ENCODE assay signal across 1 cellular context in the genomic region with DNA sequence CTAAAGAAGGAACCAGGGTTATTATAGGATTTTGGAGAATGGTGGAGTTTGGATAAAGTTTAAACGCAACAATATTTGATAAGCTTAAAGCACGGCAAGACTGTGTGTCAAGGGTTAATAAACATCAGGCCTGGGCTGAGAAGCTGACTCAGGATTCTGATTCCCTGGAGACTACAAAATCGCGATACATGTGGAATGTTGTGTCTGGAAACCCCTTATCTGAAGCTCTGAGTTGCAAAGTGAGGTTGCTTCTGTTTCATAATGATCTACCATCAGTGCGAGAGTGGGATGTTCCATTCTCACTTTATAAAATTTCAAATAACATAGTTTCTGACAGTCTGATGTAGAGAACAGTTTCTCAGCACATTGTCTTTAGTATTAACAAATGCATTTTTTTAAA.
TF ChIP-seq lines count a peak whose summit lies in the region.

No MANE protein-coding gene starts in this region.

TF ChIP-seq in WTC11, 78 proteins besides CTCF, POLR2A, EP300 and RAD21 (continued from another document):
- TF ChIP-seq, protein P1, sequence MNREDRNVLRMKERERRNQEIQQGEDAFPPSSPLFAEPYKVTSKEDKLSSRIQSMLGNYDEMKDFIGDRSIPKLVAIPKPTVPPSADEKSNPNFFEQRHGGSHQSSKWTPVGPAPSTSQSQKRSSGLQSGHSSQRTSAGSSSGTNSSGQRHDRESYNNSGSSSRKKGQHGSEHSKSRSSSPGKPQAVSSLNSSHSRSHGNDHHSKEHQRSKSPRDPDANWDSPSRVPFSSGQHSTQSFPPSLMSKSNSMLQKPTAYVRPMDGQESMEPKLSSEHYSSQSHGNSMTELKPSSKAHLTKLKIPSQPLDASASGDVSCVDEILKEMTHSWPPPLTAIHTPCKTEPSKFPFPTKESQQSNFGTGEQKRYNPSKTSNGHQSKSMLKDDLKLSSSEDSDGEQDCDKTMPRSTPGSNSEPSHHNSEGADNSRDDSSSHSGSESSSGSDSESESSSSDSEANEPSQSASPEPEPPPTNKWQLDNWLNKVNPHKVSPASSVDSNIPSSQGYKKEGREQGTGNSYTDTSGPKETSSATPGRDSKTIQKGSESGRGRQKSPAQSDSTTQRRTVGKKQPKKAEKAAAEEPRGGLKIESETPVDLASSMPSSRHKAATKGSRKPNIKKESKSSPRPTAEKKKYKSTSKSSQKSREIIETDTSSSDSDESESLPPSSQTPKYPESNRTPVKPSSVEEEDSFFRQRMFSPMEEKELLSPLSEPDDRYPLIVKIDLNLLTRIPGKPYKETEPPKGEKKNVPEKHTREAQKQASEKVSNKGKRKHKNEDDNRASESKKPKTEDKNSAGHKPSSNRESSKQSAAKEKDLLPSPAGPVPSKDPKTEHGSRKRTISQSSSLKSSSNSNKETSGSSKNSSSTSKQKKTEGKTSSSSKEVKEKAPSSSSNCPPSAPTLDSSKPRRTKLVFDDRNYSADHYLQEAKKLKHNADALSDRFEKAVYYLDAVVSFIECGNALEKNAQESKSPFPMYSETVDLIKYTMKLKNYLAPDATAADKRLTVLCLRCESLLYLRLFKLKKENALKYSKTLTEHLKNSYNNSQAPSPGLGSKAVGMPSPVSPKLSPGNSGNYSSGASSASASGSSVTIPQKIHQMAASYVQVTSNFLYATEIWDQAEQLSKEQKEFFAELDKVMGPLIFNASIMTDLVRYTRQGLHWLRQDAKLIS (CRISPR knock-in tag; IDR thresholded peaks at IDR 0.05; ENCODE audit: borderline replicate concordance): no peak
- TF ChIP-seq, protein P2, sequence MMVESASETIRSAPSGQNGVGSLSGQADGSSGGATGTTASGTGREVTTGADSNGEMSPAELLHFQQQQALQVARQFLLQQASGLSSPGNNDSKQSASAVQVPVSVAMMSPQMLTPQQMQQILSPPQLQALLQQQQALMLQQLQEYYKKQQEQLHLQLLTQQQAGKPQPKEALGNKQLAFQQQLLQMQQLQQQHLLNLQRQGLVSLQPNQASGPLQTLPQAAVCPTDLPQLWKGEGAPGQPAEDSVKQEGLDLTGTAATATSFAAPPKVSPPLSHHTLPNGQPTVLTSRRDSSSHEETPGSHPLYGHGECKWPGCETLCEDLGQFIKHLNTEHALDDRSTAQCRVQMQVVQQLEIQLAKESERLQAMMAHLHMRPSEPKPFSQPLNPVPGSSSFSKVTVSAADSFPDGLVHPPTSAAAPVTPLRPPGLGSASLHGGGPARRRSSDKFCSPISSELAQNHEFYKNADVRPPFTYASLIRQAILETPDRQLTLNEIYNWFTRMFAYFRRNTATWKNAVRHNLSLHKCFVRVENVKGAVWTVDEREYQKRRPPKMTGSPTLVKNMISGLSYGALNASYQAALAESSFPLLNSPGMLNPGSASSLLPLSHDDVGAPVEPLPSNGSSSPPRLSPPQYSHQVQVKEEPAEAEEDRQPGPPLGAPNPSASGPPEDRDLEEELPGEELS (CRISPR knock-in tag; IDR thresholded peaks at IDR 0.05): no peak
- TF ChIP-seq FOXJ3 (CRISPR knock-in tag; IDR thresholded peaks at IDR 0.05; ENCODE audit: borderline replicate concordance): no peak
- no peak for TF ChIP-seq RORB (CRISPR knock-in tag; IDR thresholded peaks at IDR 0.05)
- TF ChIP-seq ZNF138 (CRISPR knock-in tag; conservative IDR thresholded peaks at IDR 0.05): no peak
- TF ChIP-seq SOX15 (CRISPR knock-in tag; IDR thresholded peaks at IDR 0.05): no peak
- no peak for TF ChIP-seq ZNF121 (CRISPR knock-in tag; IDR thresholded peaks at IDR 0.05)
- TF ChIP-seq SP1 (CRISPR knock-in tag; conservative IDR thresholded peaks at IDR 0.05): no peak
- TF ChIP-seq, protein P3, sequence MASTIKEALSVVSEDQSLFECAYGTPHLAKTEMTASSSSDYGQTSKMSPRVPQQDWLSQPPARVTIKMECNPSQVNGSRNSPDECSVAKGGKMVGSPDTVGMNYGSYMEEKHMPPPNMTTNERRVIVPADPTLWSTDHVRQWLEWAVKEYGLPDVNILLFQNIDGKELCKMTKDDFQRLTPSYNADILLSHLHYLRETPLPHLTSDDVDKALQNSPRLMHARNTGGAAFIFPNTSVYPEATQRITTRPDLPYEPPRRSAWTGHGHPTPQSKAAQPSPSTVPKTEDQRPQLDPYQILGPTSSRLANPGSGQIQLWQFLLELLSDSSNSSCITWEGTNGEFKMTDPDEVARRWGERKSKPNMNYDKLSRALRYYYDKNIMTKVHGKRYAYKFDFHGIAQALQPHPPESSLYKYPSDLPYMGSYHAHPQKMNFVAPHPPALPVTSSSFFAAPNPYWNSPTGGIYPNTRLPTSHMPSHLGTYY (CRISPR knock-in tag; IDR thresholded peaks at IDR 0.05): no peak
- TF ChIP-seq ZNF416 (CRISPR knock-in tag; IDR thresholded peaks at IDR 0.05): no peak
- TF ChIP-seq ELF4 (CRISPR knock-in tag; IDR thresholded peaks at IDR 0.05; ENCODE audit: low read depth): no peak
- TF ChIP-seq, protein P4, sequence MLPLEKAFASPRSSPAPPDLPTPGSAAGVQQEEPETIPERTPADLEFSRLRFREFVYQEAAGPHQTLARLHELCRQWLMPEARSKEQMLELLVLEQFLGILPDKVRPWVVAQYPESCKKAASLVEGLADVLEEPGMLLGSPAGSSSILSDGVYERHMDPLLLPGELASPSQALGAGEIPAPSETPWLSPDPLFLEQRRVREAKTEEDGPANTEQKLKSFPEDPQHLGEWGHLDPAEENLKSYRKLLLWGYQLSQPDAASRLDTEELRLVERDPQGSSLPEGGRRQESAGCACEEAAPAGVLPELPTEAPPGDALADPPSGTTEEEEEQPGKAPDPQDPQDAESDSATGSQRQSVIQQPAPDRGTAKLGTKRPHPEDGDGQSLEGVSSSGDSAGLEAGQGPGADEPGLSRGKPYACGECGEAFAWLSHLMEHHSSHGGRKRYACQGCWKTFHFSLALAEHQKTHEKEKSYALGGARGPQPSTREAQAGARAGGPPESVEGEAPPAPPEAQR (CRISPR knock-in tag; IDR thresholded peaks at IDR 0.05): no peak
- TF ChIP-seq, protein P5, sequence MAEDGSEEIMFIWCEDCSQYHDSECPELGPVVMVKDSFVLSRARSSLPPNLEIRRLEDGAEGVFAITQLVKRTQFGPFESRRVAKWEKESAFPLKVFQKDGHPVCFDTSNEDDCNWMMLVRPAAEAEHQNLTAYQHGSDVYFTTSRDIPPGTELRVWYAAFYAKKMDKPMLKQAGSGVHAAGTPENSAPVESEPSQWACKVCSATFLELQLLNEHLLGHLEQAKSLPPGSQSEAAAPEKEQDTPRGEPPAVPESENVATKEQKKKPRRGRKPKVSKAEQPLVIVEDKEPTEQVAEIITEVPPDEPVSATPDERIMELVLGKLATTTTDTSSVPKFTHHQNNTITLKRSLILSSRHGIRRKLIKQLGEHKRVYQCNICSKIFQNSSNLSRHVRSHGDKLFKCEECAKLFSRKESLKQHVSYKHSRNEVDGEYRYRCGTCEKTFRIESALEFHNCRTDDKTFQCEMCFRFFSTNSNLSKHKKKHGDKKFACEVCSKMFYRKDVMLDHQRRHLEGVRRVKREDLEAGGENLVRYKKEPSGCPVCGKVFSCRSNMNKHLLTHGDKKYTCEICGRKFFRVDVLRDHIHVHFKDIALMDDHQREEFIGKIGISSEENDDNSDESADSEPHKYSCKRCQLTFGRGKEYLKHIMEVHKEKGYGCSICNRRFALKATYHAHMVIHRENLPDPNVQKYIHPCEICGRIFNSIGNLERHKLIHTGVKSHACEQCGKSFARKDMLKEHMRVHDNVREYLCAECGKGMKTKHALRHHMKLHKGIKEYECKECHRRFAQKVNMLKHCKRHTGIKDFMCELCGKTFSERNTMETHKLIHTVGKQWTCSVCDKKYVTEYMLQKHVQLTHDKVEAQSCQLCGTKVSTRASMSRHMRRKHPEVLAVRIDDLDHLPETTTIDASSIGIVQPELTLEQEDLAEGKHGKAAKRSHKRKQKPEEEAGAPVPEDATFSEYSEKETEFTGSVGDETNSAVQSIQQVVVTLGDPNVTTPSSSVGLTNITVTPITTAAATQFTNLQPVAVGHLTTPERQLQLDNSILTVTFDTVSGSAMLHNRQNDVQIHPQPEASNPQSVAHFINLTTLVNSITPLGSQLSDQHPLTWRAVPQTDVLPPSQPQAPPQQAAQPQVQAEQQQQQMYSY (CRISPR knock-in tag; IDR thresholded peaks at IDR 0.05): no peak
- no peak for TF ChIP-seq OVOL2 (CRISPR knock-in tag; IDR thresholded peaks at IDR 0.05; ENCODE audit: borderline replicate concordance)
